In genomic region chr14:69077841-69078240, GRCh38 we compare ENCODE assay signal across 12 cellular contexts.
A peak's percentile ranks its signal among the peaks of the same experiment; 100 is the strongest.
DNase-seq lines count a peak whose midpoint lies in the region; ATAC-seq, FAIRE-seq and TF ChIP-seq lines count a peak whose summit lies in the region.
"Had no signal": no experiment of that assay in that cellular context is flagged by ENCODE, and none has a peak within 500 bp of the region (broad histone marks: within the 10 kb centered on the region; RNA-seq: fewer than 3 reads in every experiment).

No MANE protein-coding gene starts in this region.

- H3K4me3 ChIP-seq in A549 (no peak overlapping the region), duodenal mucosa (ENCODE audit: low read depth in 1 of 2, low read length in 2 of 2) (no peak overlapping the region), muscle layer of colon (ENCODE audit: low read depth in 1 of 2, low read length in 2 of 2) (no peak overlapping the region)

- H3K4me1 ChIP-seq in A549 = peaks cover 50% of the 10 kb centered on the region
- H3K4me1 ChIP-seq in duodenal mucosa (ENCODE audit: control insufficient read depth in 1 of 2, insufficient read depth in 2 of 2, low read length in 2 of 2) = peaks cover 4 to 21% of the 10 kb centered on the region in 2 donors
- H3K4me1 ChIP-seq in muscle layer of colon (ENCODE audit: insufficient read depth, low read length) = peaks cover 33% of the 10 kb centered on the region

- TF ChIP-seq POLR2A in A549 (IDR thresholded peaks at IDR 0.05; ENCODE audit: low read length) = no peak

- H3K36me3 ChIP-seq in duodenal mucosa (ENCODE audit: control insufficient read depth in 1 of 2, insufficient read depth in 2 of 2, low read length in 2 of 2) (peaks cover 0 to 28% of the 10 kb centered on the region in 2 donors), muscle layer of colon (ENCODE audit: insufficient read depth, low read length) (peaks cover 33% of the 10 kb centered on the region)

- ATAC-seq in A549 = peak; percentile 62 to 71; a peak in 4 of 6 replicates
- no peak for ATAC-seq in WTC11
- no peak for ATAC-seq in activated T-cell treated with anti-CD3 and anti-CD28 coated beads, Interleukin-2, amount 50 U/mL, for 4 hours
- no peak for ATAC-seq in HG02885 (IDR thresholded peaks at IDR 0.05; ENCODE audit: poor library complexity, unreplicated experiment)
- ATAC-seq: left lobe of liver had no signal

- H3K9ac ChIP-seq in duodenal mucosa (ENCODE audit: low read depth in 1 of 2, low read length in 2 of 2) = no peak overlapping the region
- no peak overlapping the region for H3K9ac ChIP-seq in muscle layer of colon (ENCODE audit: low read length)

- H3K27ac ChIP-seq in A549 (peak overlapping the region; percentile 69 to 84), duodenal mucosa (ENCODE audit: low read depth, low read length) (peak overlapping the region; percentile 22), muscle layer of colon (ENCODE audit: low read depth, low read length) (peak overlapping the region; percentile 65)

- DNase-seq in A549 (ENCODE audit: low read depth in 1 of 2, low spot score in 1 of 2) = peak; percentile 31 to 77
- DNase-seq in LHCN-M2 (ENCODE audit: low read depth) = peak; percentile 65
- no peak for DNase-seq in nephron progenitor cell
- DNase-seq in WTC11 (ENCODE audit: low spot score) = no peak
- DNase-seq in activated T-cell treated with anti-CD3 and anti-CD28 coated beads, Interleukin-2, amount 50 U/mL, for 4 hours = no peak
- DNase-seq: activated CD8-positive, alpha-beta memory T cell treated with anti-CD3 and anti-CD28 coated beads, Interleukin-2, amount 50 U/mL, for 48 hours; effector CD8-positive, alpha-beta T cell; NCI-H1930 had no signal

- TF ChIP-seq RAD21 in A549 (conservative IDR thresholded peaks at IDR 0.05 in 1 of 2, IDR thresholded peaks at IDR 0.05 in 1 of 2) = no peak

- H3K27me3 Mint-ChIP-seq in nephron progenitor cell (ENCODE audit: low read depth, poor library complexity) (no peaks in the 10 kb centered on the region), WTC11 (ENCODE audit: low read depth) (no peaks in the 10 kb centered on the region)
- no peaks in the 10 kb centered on the region for H3K27me3 Mint-ChIP-seq in activated T-cell treated with anti-CD3 and anti-CD28 coated beads, Interleukin-2, amount 50 U/mL, for 4 hours (ENCODE audit: low read depth)

- peak overlapping the region; percentile 64 for H3K4me2 ChIP-seq in A549

- H3K9me3 Mint-ChIP-seq in nephron progenitor cell = no peaks in the 10 kb centered on the region
- no peaks in the 10 kb centered on the region for H3K9me3 Mint-ChIP-seq in WTC11
- no peaks in the 10 kb centered on the region for H3K9me3 Mint-ChIP-seq in activated T-cell treated with anti-CD3 and anti-CD28 coated beads, Interleukin-2, amount 50 U/mL, for 4 hours

- H3K27ac Mint-ChIP-seq in nephron progenitor cell = no peak overlapping the region
- H3K27ac Mint-ChIP-seq in WTC11 = no peak overlapping the region

- no peak for TF ChIP-seq CTCF in A549 (IDR thresholded peaks at IDR 0.05)
- no peak for TF ChIP-seq CTCF in nephron progenitor cell (IDR thresholded peaks at IDR 0.05)
- TF ChIP-seq CTCF in WTC11 (IDR thresholded peaks at IDR 0.05) = no peak

- peaks cover 9% of the 10 kb centered on the region for H3K4me1 Mint-ChIP-seq in nephron progenitor cell
- peaks cover 21% of the 10 kb centered on the region for H3K4me1 Mint-ChIP-seq in WTC11
- H3K4me1 Mint-ChIP-seq in activated T-cell treated with anti-CD3 and anti-CD28 coated beads, Interleukin-2, amount 50 U/mL, for 4 hours (ENCODE audit: low read depth) = peaks cover 9% of the 10 kb centered on the region

- H3K4me3 Mint-ChIP-seq in nephron progenitor cell (no peak overlapping the region), WTC11 (no peak overlapping the region)
- H3K4me3 Mint-ChIP-seq in activated T-cell treated with anti-CD3 and anti-CD28 coated beads, Interleukin-2, amount 50 U/mL, for 4 hours = no peak overlapping the region

- H3K36me3 Mint-ChIP-seq in nephron progenitor cell (ENCODE audit: low read depth) = peaks cover 74% of the 10 kb centered on the region
- peaks cover 22% of the 10 kb centered on the region for H3K36me3 Mint-ChIP-seq in WTC11
- peaks cover 38% of the 10 kb centered on the region for H3K36me3 Mint-ChIP-seq in activated T-cell treated with anti-CD3 and anti-CD28 coated beads, Interleukin-2, amount 50 U/mL, for 4 hours (ENCODE audit: insufficient read depth)

- POLR2A ChIA-PET in A549 (lab: Yijun Ruan, JAX) (no interaction called here), WTC11 (lab: Charles Lee) (no interaction called here)

- no peak for FAIRE-seq in A549 (lab: Jason Lieb, UNC)

- TF ChIP-seq EP300 in A549 (IDR thresholded peaks at IDR 0.05) = no peak

- no peaks in the 10 kb centered on the region for H3K9me3 ChIP-seq in A549
- H3K9me3 ChIP-seq in duodenal mucosa (ENCODE audit: control insufficient read depth in 1 of 2, low read length in 2 of 2) = no peaks in the 10 kb centered on the region
- no peaks in the 10 kb centered on the region for H3K9me3 ChIP-seq in muscle layer of colon (ENCODE audit: low read length)

- H3K27me3 ChIP-seq in duodenal mucosa (ENCODE audit: control insufficient read depth in 1 of 2, insufficient read depth in 2 of 2, low read length in 2 of 2) = no peaks in the 10 kb centered on the region
- H3K27me3 ChIP-seq in muscle layer of colon (ENCODE audit: control insufficient read depth in 1 of 2, insufficient read depth in 2 of 2, low read length in 2 of 2) = no peaks in the 10 kb centered on the region

- CTCF ChIA-PET in A549 (lab: Yijun Ruan, JAX) (interaction anchor here (1.3 to 6.7 kb wide), 3 partner anchors 12 to 165 kb away, joined by 3 to 40 read pairs (median 3); no protein-coding TSS in a partner anchor), WTC11 (lab: Charles Lee) (interaction anchor here (0.6 kb wide), 1 partner anchor 63 kb away, joined by 7 read pairs; no protein-coding TSS in a partner anchor)

TF ChIP-seq in A549, 52 proteins besides CTCF, POLR2A, EP300 and RAD21:
- no peak for TF ChIP-seq FOSL2 (IDR thresholded peaks at IDR 0.05)
- TF ChIP-seq FOSL2 (CRISPR knock-in tag; IDR thresholded peaks at IDR 0.05) = peak; percentile 46; the same call in 1 of the 2 replicates
- no peak for TF ChIP-seq HOXB5 (CRISPR knock-in tag; IDR thresholded peaks at IDR 0.05)
- peak; percentile 15; the same call in 1 of the 2 replicates for TF ChIP-seq GATA3 (IDR thresholded peaks at IDR 0.05; ENCODE audit: borderline replicate concordance)

TF ChIP-seq in WTC11, 78 proteins besides CTCF, POLR2A, EP300 and RAD21:
- no peak for TF ChIP-seq ZNF138 (CRISPR knock-in tag; conservative IDR thresholded peaks at IDR 0.05)
- no peak for TF ChIP-seq GABPB1 (CRISPR knock-in tag; IDR thresholded peaks at IDR 0.05)
- TF ChIP-seq IRF2 (CRISPR knock-in tag; IDR thresholded peaks at IDR 0.05; ENCODE audit: borderline replicate concordance, low read depth) = no peak
- no peak for TF ChIP-seq ZNF121 (CRISPR knock-in tag; IDR thresholded peaks at IDR 0.05)
- TF ChIP-seq ZMAT4 (CRISPR knock-in tag; IDR thresholded peaks at IDR 0.05) = no peak
- TF ChIP-seq NFE2L1 (CRISPR knock-in tag; IDR thresholded peaks at IDR 0.05) = no peak
- TF ChIP-seq GTF2I (CRISPR knock-in tag; conservative IDR thresholded peaks at IDR 0.05) = no peak
- TF ChIP-seq USF2 (CRISPR knock-in tag; IDR thresholded peaks at IDR 0.05) = no peak
- no peak for TF ChIP-seq ZNF263 (CRISPR knock-in tag; IDR thresholded peaks at IDR 0.05; ENCODE audit: low read depth)
- no peak for TF ChIP-seq JUN (CRISPR knock-in tag; IDR thresholded peaks at IDR 0.05)
- no peak for TF ChIP-seq ZNF671 (CRISPR knock-in tag; IDR thresholded peaks at IDR 0.05)
- TF ChIP-seq ZBTB21 (CRISPR knock-in tag; IDR thresholded peaks at IDR 0.05; ENCODE audit: borderline replicate concordance) = no peak
- TF ChIP-seq SP1 (CRISPR knock-in tag; conservative IDR thresholded peaks at IDR 0.05) = no peak

Comparison
In these comparisons a context has a peak if more than half of its experiments do, and no peak if none do; other contexts are left out.
1. ATAC-seq: peak in A549 (2 of 2); none in WTC11 (single experiment), activated T-cell treated with anti-CD3 and anti-CD28 coated beads, Interleukin-2, amount 50 U/mL, for 4 hours (0 of 2) and HG02885 (single experiment).
2. DNase-seq: peak in A549 (2 of 2) and LHCN-M2 (single experiment); none in nephron progenitor cell (single experiment), WTC11 (single experiment) and activated T-cell treated with anti-CD3 and anti-CD28 coated beads, Interleukin-2, amount 50 U/mL, for 4 hours (single experiment).
3. H3K27ac ChIP-seq: peak in every context shown above with its lines; median percentile 76 in A549; 65 in muscle layer of colon; 22 in duodenal mucosa.